15 cellular contexts compared by ENCODE assay signal in genomic region chr10:44933117-44933450, GRCh38. TPM values are rescaled to one million over a fixed set of nuclear protein-coding genes. Genes with fewer than 3 reads are reported as not detected.
A peak's percentile ranks its signal among the peaks of the same experiment; 100 is the strongest.
DNase-seq lines count a peak whose midpoint lies in the region; ATAC-seq and TF ChIP-seq lines count a peak whose summit lies in the region.
"Had no signal": no experiment of that assay in that cellular context is flagged by ENCODE, and none has a peak within 500 bp of the region (broad histone marks: within the 10 kb centered on the region; RNA-seq: fewer than 3 reads in every experiment).

No MANE protein-coding gene starts in this region.

- TF ChIP-seq POLR2A in HCT116 (IDR thresholded peaks at IDR 0.05; ENCODE audit: borderline replicate concordance, extremely low read depth, insufficient read depth, insufficient read length), result no peak

- H3K27me3 ChIP-seq in DND-41 (ENCODE audit: insufficient read depth, low read length, poor library complexity) (no peaks in the 10 kb centered on the region), HCT116 (ENCODE audit: insufficient read depth, low read length) (no peaks in the 10 kb centered on the region), Panc1 (ENCODE audit: control insufficient read depth, insufficient read depth, low read length) (no peaks in the 10 kb centered on the region)

- H3K4me3 ChIP-seq in DND-41 (ENCODE audit: low read depth in 1 of 2, low read length in 2 of 2), result no peak overlapping the region
- H3K4me3 ChIP-seq in HCT116 (replicated peaks in 1 of 2; ENCODE audit: low read depth in 1 of 2, low read length in 2 of 2), result no peak overlapping the region
- no peak overlapping the region for H3K4me3 ChIP-seq in Panc1 (ENCODE audit: low read depth in 2 of 2, low read length in 2 of 2)

- H4K20me1 ChIP-seq in DND-41 (ENCODE audit: insufficient read depth, low read length) (no peaks in the 10 kb centered on the region), HCT116 (ENCODE audit: insufficient read depth) (no peaks in the 10 kb centered on the region)

- H3K4me1 ChIP-seq in DND-41 (ENCODE audit: insufficient read depth, low read length) (peaks cover 33% of the 10 kb centered on the region), HCT116 (ENCODE audit: control insufficient read depth in 1 of 2, insufficient read depth in 2 of 2, low read length in 2 of 2) (no peaks in the 10 kb centered on the region), Panc1 (ENCODE audit: control insufficient read depth, insufficient read depth, low read length) (0 out of 2 replicates have a peak, but pooled peaks cover 3% of the 10 kb centered on the region)

- H3K9me2 ChIP-seq in HCT116 (ENCODE audit: insufficient read depth), result no peaks in the 10 kb centered on the region

- TF ChIP-seq RAD21 in HCT116 (IDR thresholded peaks at IDR 0.05; ENCODE audit: low read depth), result no peak

- H3K36me3 ChIP-seq in DND-41 (ENCODE audit: insufficient read depth, low read length) (no peaks in the 10 kb centered on the region), HCT116 (ENCODE audit: control insufficient read depth in 1 of 2, insufficient read depth in 2 of 2, low read length in 2 of 2) (no peaks in the 10 kb centered on the region), Panc1 (ENCODE audit: control insufficient read depth, insufficient read depth, low read length) (no peaks in the 10 kb centered on the region)

- H3K9ac ChIP-seq in DND-41 (ENCODE audit: low read depth, low read length) (no peak overlapping the region), HCT116 (ENCODE audit: low read length) (no peak overlapping the region)

- CTCF ChIA-PET in HCT116 (lab: Charles Lee) (interaction anchor here (0.6 to 1.4 kb wide), 13 partner anchors 9 to 302 kb away, joined by 3 to 14 read pairs (median 4); partner anchors contain the start of genes DEPP1 and RASSF4), Panc1 (lab: Charles Lee) (interaction anchor here (0.6 to 2.8 kb wide), 8 partner anchors 11 to 1623 kb away, joined by 3 to 17 read pairs (median 4); partner anchors contain the start of genes DEPP1, GPRIN2 and ZNF22)

- H3K27ac ChIP-seq in DND-41 (ENCODE audit: low read length) (peak overlapping the region; percentile 69), HCT116 (ENCODE audit: low read depth, low read length) (no peak overlapping the region), Panc1 (ENCODE audit: low read length) (no peak overlapping the region; the same call in 1 of the 2 replicates)

- in situ Hi-C loops in Panc1 (cut with HindIII; ENCODE audit: low pct_unique_long_range_greater_than_20kb, low sequenced_read_pairs), result no loop called here

- intact Hi-C loops in HCT116 (cut with micrococcal nuclease), result loop anchor here (10.0 kb wide), 1 partner anchor 302 kb away; no protein-coding TSS in a partner anchor
- intact Hi-C loops in Panc1 (cut with micrococcal nuclease; ENCODE audit: unreplicated experiment), result loop anchor here (2.0 to 5.0 kb wide), 2 partner anchors 42 to 74 kb away; no protein-coding TSS in a partner anchor

- RAD21 ChIA-PET in HCT116 (lab: Charles Lee; ENCODE audit: low non-redundant PET in 1 of 2, low total read pairs in 2 of 2, uncharacterized antibody in 2 of 2, unreplicated experiment in 2 of 2), result interaction anchor here (0.6 to 1.8 kb wide), 6 partner anchors 26 to 302 kb away, joined by 3 to 5 read pairs (median 4); partner anchors contain the start of genes DEPP1 (in 1 of the 2) and RASSF4 (in 1 of the 2)

- ATAC-seq in DND-41 (ENCODE audit: insufficient read depth, low read depth) (no peak), HCT116 (peak; percentile 69), Panc1 (peak; percentile 75), omental fat pad (ENCODE audit: low FRiP score) (peak; percentile 15), GM18909 (IDR thresholded peaks at IDR 0.05; ENCODE audit: poor library complexity, unreplicated experiment) (no peak)

- no peak overlapping the region for H3K4me2 ChIP-seq in DND-41 (ENCODE audit: insufficient read depth, low read length)
- no peak overlapping the region for H3K4me2 ChIP-seq in HCT116 (ENCODE audit: low read length)

- H3K79me2 ChIP-seq in DND-41 (ENCODE audit: insufficient read depth, low read length), result no peaks in the 10 kb centered on the region
- no peaks in the 10 kb centered on the region for H3K79me2 ChIP-seq in HCT116 (ENCODE audit: insufficient read depth, low read length)

- H3K9me3 ChIP-seq in DND-41 (ENCODE audit: insufficient read depth, low read length, severe bottlenecking) (no peaks in the 10 kb centered on the region), HCT116 (ENCODE audit: control insufficient read depth in 1 of 2, insufficient read depth in 1 of 2, low read depth in 1 of 2, low read length in 2 of 2) (no peaks in the 10 kb centered on the region), Panc1 (ENCODE audit: control insufficient read depth, insufficient read depth, low read depth, low read length) (no peaks in the 10 kb centered on the region)

- H2AFZ ChIP-seq in DND-41 (ENCODE audit: low read depth, low read length) (peak overlapping the region; percentile 12; the same call in 1 of the 2 replicates), HCT116 (ENCODE audit: low read depth, low read length, poor library complexity, severe bottlenecking) (no peak overlapping the region)

- DNase-seq in DND-41 (no peak), HCT116 (ENCODE audit: low read depth, low spot score) (no peak), Panc1 (ENCODE audit: low read depth, low spot score) (no peak), omental fat pad (ENCODE audit: low spot score) (no peak), cerebellar cortex (ENCODE audit: low spot score) (no peak), GM19238 (ENCODE audit: insufficient read length, low spot score) (no peak), HUDEP-2 (lab: John Stamatoyannopoulos, UW; ENCODE audit: unreplicated experiment in 76 of 76) (no peak)
- DNase-seq: NCI-H1417 treated with DMSO at 0.1 percent for 48 hours had no signal

- no peak for TF ChIP-seq CTCF in DND-41 (IDR thresholded peaks at IDR 0.05; ENCODE audit: borderline replicate concordance, extremely low read depth, low read length, poor library complexity, severe bottlenecking)
- TF ChIP-seq CTCF in HCT116 (IDR thresholded peaks at IDR 0.05 in 2 of 3, conservative IDR thresholded peaks at IDR 0.05 in 1 of 3; ENCODE audit: borderline replicate concordance in 1 of 3, insufficient read depth in 1 of 3, low read depth in 2 of 3, low read length in 2 of 3), result no peak
- TF ChIP-seq CTCF in Panc1 (IDR thresholded peaks at IDR 0.05), result no peak
- TF ChIP-seq CTCF in omental fat pad (IDR thresholded peaks at IDR 0.05), result no peak

- BruUV-seq in HCT116 (replicated peaks; lab: Mats Ljungman, UMichigan) (no TSS peak), Panc1 (replicated peaks; lab: Mats Ljungman, UMichigan) (no TSS peak)

- POLR2A ChIA-PET in HCT116 (lab: Charles Lee) (interaction anchor here (0.6 to 1.2 kb wide), 4 partner anchors 43 to 68 kb away, joined by 3 to 4 read pairs (median 3); partner anchors contain the start of genes DEPP1 and ZNF22), Panc1 (lab: Charles Lee) (no interaction called here)

TF ChIP-seq in HCT116, 20 proteins besides CTCF, POLR2A, EP300 and RAD21:
- TF ChIP-seq ZBTB33 (IDR thresholded peaks at IDR 0.05; ENCODE audit: extremely low read depth, insufficient replicate concordance, low read length), result no peak
- TF ChIP-seq EGR1 (IDR thresholded peaks at IDR 0.05; ENCODE audit: low read depth), result no peak
TF ChIP-seq in HCT116: peak in this region for 0.

RNA-seq across cellular contexts. Expression of gene TMEM72, which starts 21.9 kb away (rescaled TPM):
- total RNA-seq in HCT116 (2021; ENCODE audit: unreplicated experiment) (not detected), Panc1 (2021; ENCODE audit: unreplicated experiment) (not detected), omental fat pad (not detected)
- not detected in 2 replicates for polyA plus RNA-seq in HCT116 (2012)
- not detected for polyA plus RNA-seq in Panc1 (2012; ENCODE audit: insufficient read length)
- total RNA-seq: activated CD4-positive, alpha-beta T cell treated with anti-CD3 and anti-CD28 coated beads, Interleukin-2, amount 10 ng/mL, durations not matched to agents 7 days and 5 days; Calu3; dermis blood vessel endothelial cell; left lobe of liver; mucosa of gallbladder; subcutaneous adipose tissue had no signal

RNA-seq across cellular contexts. Expression of gene RASSF4, which starts 26.5 kb away (rescaled TPM):
- total RNA-seq in HCT116 (2021; ENCODE audit: unreplicated experiment) (2.8 TPM), Panc1 (2021; ENCODE audit: unreplicated experiment) (13.9 TPM), omental fat pad (100 to 1,000 TPM in 3 of 4 donors, 10 to 100 TPM in 1; 75.1 to 229 (median 142) TPM)
- 0.96 and 1.8 TPM in 2 replicates for polyA plus RNA-seq in HCT116 (2012)
- polyA plus RNA-seq in Panc1 (2012; ENCODE audit: insufficient read length), result 15.7 TPM

RNA-seq across cellular contexts. Expression of gene DEPP1, which starts 45.5 kb away (rescaled TPM):
- total RNA-seq in HCT116 (2021; ENCODE audit: unreplicated experiment) (3.8 TPM), Panc1 (2021; ENCODE audit: unreplicated experiment) (16.6 TPM), omental fat pad (100 to 1,000 TPM; 181 to 740 (median 276) TPM)
- 8.1 and 12.6 TPM in 2 replicates for polyA plus RNA-seq in HCT116 (2012)
- polyA plus RNA-seq in Panc1 (2012; ENCODE audit: insufficient read length), result 26.2 TPM

Comparison
In these comparisons a context has a peak if more than half of its experiments do, and no peak if none do; other contexts are left out.
1. ATAC-seq: peak in HCT116 (single experiment), Panc1 (single experiment) and omental fat pad (single experiment); none in DND-41 (single experiment) and GM18909 (single experiment).
2. RNA of gene DEPP1, which starts 45.5 kb away (total RNA-seq): 181 to 740 TPM in omental fat pad; 16.6 TPM in Panc1 (single experiment) and 3.8 TPM in HCT116 (single experiment); every median in the first group is over 10 times any median in the second.